In genomic region chr6:189676-190075, GRCh38 we compare ENCODE assay signal across 13 cellular contexts.
A peak's percentile ranks its signal among the peaks of the same experiment; 100 is the strongest.
DNase-seq lines count a peak whose midpoint lies in the region; ATAC-seq lines count a peak whose summit lies in the region.
"Had no signal": no experiment of that assay in that cellular context is flagged by ENCODE, and none has a peak within 500 bp of the region (broad histone marks: within the 10 kb centered on the region; RNA-seq: fewer than 3 reads in every experiment).

No MANE protein-coding gene starts in this region.

- no peaks in the 10 kb centered on the region for H3K9me3 Mint-ChIP-seq in stimulated activated effector memory CD8-positive, alpha-beta T cell treated with anti-CD3 and anti-CD28 coated beads, Interleukin-12 subunit alpha, Interleukin-12 subunit beta, amount 100 ng/mL, for 72 hours
- H3K9me3 Mint-ChIP-seq: HFFc6 had no signal

- peak overlapping the region; percentile 95 for H3K27ac Mint-ChIP-seq in stimulated activated effector memory CD8-positive, alpha-beta T cell treated with anti-CD3 and anti-CD28 coated beads, Interleukin-12 subunit alpha, Interleukin-12 subunit beta, amount 100 ng/mL, for 72 hours
- H3K27ac Mint-ChIP-seq: HFFc6 had no signal

- H3K4me3 Mint-ChIP-seq in stimulated activated effector memory CD8-positive, alpha-beta T cell treated with anti-CD3 and anti-CD28 coated beads, Interleukin-12 subunit alpha, Interleukin-12 subunit beta, amount 100 ng/mL, for 72 hours = peak overlapping the region; percentile 75
- H3K4me3 Mint-ChIP-seq: HFFc6 had no signal

- H3K36me3 Mint-ChIP-seq in stimulated activated effector memory CD8-positive, alpha-beta T cell treated with anti-CD3 and anti-CD28 coated beads, Interleukin-12 subunit alpha, Interleukin-12 subunit beta, amount 100 ng/mL, for 72 hours = no peaks in the 10 kb centered on the region

- ATAC-seq in HG02610 (IDR thresholded peaks at IDR 0.05; ENCODE audit: unreplicated experiment) = peak; percentile 6
- ATAC-seq in stimulated activated effector memory CD8-positive, alpha-beta T cell treated with anti-CD3 and anti-CD28 coated beads, Interleukin-12 subunit alpha, Interleukin-12 subunit beta, amount 100 ng/mL, for 72 hours = no peak
- ATAC-seq in GM19324 (IDR thresholded peaks at IDR 0.05; ENCODE audit: low FRiP score, unreplicated experiment) = no peak
- no peak for ATAC-seq in HG03097 (IDR thresholded peaks at IDR 0.05; ENCODE audit: low FRiP score, unreplicated experiment)

- peaks cover 68% of the 10 kb centered on the region for H3K4me1 Mint-ChIP-seq in stimulated activated effector memory CD8-positive, alpha-beta T cell treated with anti-CD3 and anti-CD28 coated beads, Interleukin-12 subunit alpha, Interleukin-12 subunit beta, amount 100 ng/mL, for 72 hours

- peak; percentile 64 for DNase-seq in activated CD8-positive, alpha-beta memory T cell treated with anti-CD3 and anti-CD28 coated beads for 24 hours
- DNase-seq in activated CD8-positive, alpha-beta memory T cell treated with anti-CD3 and anti-CD28 coated beads, Interleukin-2, amount 50 U/mL, for 4 hours = no peak
- DNase-seq in activated T-cell treated with anti-CD3 and anti-CD28 coated beads, Interleukin-2, amount 50 U/mL, for 48 hours = peak; percentile 47 to 55
- no peak for DNase-seq in stimulated activated effector memory CD8-positive, alpha-beta T cell treated with anti-CD3 and anti-CD28 coated beads, Interleukin-12 subunit alpha, Interleukin-12 subunit beta, amount 100 ng/mL, for 72 hours (ENCODE audit: low spot score in 2 of 2)
- no peak for DNase-seq in SK-N-DZ (ENCODE audit: low spot score)
- DNase-seq: activated CD4-positive, alpha-beta T cell treated with anti-CD3 and anti-CD28 coated beads, Interleukin-2, amount 50 U/mL, for 1 hour; glutamatergic neuron; HFFc6; NCI-H1048; NCI-H526 had no signal

Comparison
In these comparisons a context has a peak if more than half of its experiments do, and no peak if none do; other contexts are left out.
1. DNase-seq: peak in activated CD8-positive, alpha-beta memory T cell treated with anti-CD3 and anti-CD28 coated beads for 24 hours (single experiment) and activated T-cell treated with anti-CD3 and anti-CD28 coated beads, Interleukin-2, amount 50 U/mL, for 48 hours (2 of 2); none in activated CD8-positive, alpha-beta memory T cell treated with anti-CD3 and anti-CD28 coated beads, Interleukin-2, amount 50 U/mL, for 4 hours (single experiment), stimulated activated effector memory CD8-positive, alpha-beta T cell treated with anti-CD3 and anti-CD28 coated beads, Interleukin-12 subunit alpha, Interleukin-12 subunit beta, amount 100 ng/mL, for 72 hours (0 of 2) and SK-N-DZ (single experiment).